1 cellular context compared by ENCODE assay signal in the genomic region with DNA sequence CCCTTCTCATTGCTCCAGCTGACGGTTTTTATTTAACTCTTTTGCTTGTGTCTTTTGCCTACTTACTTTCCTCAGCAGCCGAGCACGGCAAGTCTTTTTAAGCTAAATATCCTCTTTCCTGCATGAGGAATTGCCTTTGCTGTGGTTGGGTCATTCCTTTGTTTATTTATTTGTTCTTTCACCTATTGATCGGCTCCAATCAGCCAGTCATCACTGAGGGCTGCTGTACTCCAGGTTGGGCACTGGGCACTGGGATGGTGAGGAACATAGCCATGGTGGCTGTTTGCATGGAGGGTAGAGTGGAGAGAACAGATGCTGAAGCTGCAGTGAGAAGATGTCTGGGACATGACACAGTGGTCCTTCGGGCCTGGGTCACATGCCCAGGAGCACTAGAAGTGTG.
TF ChIP-seq lines count a peak whose summit lies in the region.

No MANE protein-coding gene starts in this region.

TF ChIP-seq in IMR-90, 13 proteins besides CTCF, POLR2A, EP300 and RAD21 (continued from another document):
- TF ChIP-seq, protein P1, sequence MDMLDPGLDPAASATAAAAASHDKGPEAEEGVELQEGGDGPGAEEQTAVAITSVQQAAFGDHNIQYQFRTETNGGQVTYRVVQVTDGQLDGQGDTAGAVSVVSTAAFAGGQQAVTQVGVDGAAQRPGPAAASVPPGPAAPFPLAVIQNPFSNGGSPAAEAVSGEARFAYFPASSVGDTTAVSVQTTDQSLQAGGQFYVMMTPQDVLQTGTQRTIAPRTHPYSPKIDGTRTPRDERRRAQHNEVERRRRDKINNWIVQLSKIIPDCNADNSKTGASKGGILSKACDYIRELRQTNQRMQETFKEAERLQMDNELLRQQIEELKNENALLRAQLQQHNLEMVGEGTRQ (IDR thresholded peaks at IDR 0.05; ENCODE audit: low read depth, low read length) = no peak
